In the genomic region with DNA sequence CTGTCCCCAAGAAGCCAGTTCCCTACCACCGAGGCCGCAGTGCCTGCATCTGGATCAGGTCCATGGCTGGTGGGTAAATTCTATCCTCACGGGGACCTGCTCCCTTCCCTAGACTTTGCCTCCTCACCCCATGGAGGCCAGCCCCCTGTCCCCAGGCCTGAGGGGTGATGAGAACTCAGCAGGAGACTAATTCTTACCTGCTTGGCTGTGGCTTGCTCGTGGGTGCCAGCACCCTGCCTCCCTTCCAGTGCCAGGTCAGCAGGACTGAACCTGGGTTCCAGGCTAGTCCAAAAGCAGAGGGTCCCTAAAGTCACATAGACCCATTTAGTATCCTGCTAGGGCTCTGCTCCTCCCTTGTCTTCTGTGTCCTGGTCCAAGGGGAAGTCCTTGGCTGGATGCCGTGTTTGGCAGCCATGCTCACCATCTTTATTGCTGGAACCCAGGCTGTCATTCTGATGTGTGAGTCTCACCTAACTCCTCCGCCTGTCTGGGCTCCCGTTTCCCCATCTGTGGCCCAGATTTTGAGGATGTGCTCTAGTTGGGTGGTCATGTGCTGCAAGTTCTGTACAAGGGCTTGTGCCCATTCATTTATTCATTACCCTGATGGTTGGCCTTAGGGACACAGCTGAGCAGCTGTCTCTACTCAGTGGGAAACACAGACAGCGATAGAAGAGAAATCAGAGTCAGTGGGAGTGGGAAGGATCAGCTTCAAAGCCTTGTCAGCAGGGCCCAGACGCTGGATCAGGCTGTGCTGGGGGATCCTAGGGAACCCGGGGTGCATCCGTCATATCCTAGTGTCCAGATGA, we compare ENCODE assay signal across 1 cellular context.
TF ChIP-seq lines count a peak whose summit lies in the region.

No MANE protein-coding gene starts in this region.

TF ChIP-seq in A549, 52 proteins besides CTCF, POLR2A, EP300 and RAD21 (continued from another document):
- TF ChIP-seq, protein P1, sequence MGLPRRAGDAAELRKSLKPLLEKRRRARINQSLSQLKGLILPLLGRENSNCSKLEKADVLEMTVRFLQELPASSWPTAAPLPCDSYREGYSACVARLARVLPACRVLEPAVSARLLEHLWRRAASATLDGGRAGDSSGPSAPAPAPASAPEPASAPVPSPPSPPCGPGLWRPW (IDR thresholded peaks at IDR 0.05): no peak
- TF ChIP-seq FOSL2 (IDR thresholded peaks at IDR 0.05): no peak
- no peak for TF ChIP-seq FOSL2 (CRISPR knock-in tag; IDR thresholded peaks at IDR 0.05)
- TF ChIP-seq MAZ (IDR thresholded peaks at IDR 0.05; ENCODE audit: borderline replicate concordance, low read depth, low read length): no peak
- TF ChIP-seq TP53 (CRISPR knock-in tag; IDR thresholded peaks at IDR 0.05): no peak
- no peak for TF ChIP-seq HOXB5 (CRISPR knock-in tag; IDR thresholded peaks at IDR 0.05)
- no peak for TF ChIP-seq RFX5 (IDR thresholded peaks at IDR 0.05)
- TF ChIP-seq ZSCAN20 (CRISPR knock-in tag; IDR thresholded peaks at IDR 0.05): no peak
- TF ChIP-seq MYC (IDR thresholded peaks at IDR 0.05; ENCODE audit: borderline replicate concordance, low read length): no peak
- TF ChIP-seq GATA3 (IDR thresholded peaks at IDR 0.05; ENCODE audit: borderline replicate concordance): no peak
- no peak for TF ChIP-seq CEBPB (IDR thresholded peaks at IDR 0.05)
- TF ChIP-seq, protein P2, sequence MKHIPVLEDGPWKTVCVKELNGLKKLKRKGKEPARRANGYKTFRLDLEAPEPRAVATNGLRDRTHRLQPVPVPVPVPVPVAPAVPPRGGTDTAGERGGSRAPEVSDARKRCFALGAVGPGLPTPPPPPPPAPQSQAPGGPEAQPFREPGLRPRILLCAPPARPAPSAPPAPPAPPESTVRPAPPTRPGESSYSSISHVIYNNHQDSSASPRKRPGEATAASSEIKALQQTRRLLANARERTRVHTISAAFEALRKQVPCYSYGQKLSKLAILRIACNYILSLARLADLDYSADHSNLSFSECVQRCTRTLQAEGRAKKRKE (CRISPR knock-in tag; IDR thresholded peaks at IDR 0.05; ENCODE audit: low read depth): no peak
